In genomic region chr17:40532520-40533253, GRCh38 we compare ENCODE assay signal across 10 cellular contexts. TPM values are rescaled to one million over a fixed set of nuclear protein-coding genes. Genes with fewer than 3 reads are reported as not detected.
A peak's percentile ranks its signal among the peaks of the same experiment; 100 is the strongest.
DNase-seq lines count a peak whose midpoint lies in the region; ATAC-seq lines count a peak whose summit lies in the region.
"Had no signal": no experiment of that assay in that cellular context is flagged by ENCODE, and none has a peak within 500 bp of the region (broad histone marks: within the 10 kb centered on the region; RNA-seq: fewer than 3 reads in every experiment).

No MANE protein-coding gene starts in this region.

- H3K4me1 Mint-ChIP-seq in activated naive CD4-positive, alpha-beta T cell treated with anti-CD3 and anti-CD28 coated beads, Interleukin-2, amount 10 ng/mL, durations not matched to agents 7 days and 5 days, result peaks cover 96% of the 10 kb centered on the region
- H3K4me1 Mint-ChIP-seq in effector memory CD8-positive, alpha-beta T cell (ENCODE audit: low read depth in 2 of 2), result peaks cover 67 to 76% of the 10 kb centered on the region in 2 donors

- intact Hi-C loops in aorta (cut with DNase I), result loop anchor here (2.0 to 10.0 kb wide), 7 partner anchors 55 to 175 kb away; partner anchors contain the start of gene IGFBP4 (in 1 of the 2)

- H3K9me3 ChIP-seq in aorta (ENCODE audit: control insufficient read depth, low read length), result no peaks in the 10 kb centered on the region

- H3K4me3 Mint-ChIP-seq in activated naive CD4-positive, alpha-beta T cell treated with anti-CD3 and anti-CD28 coated beads, Interleukin-2, amount 10 ng/mL, durations not matched to agents 7 days and 5 days, result no peak overlapping the region
- peak overlapping the region; percentile 70 for H3K4me3 Mint-ChIP-seq in effector memory CD8-positive, alpha-beta T cell

- peaks cover 16% of the 10 kb centered on the region for H3K27me3 Mint-ChIP-seq in activated naive CD4-positive, alpha-beta T cell treated with anti-CD3 and anti-CD28 coated beads, Interleukin-2, amount 10 ng/mL, durations not matched to agents 7 days and 5 days
- H3K27me3 Mint-ChIP-seq in effector memory CD8-positive, alpha-beta T cell, result no peaks in the 10 kb centered on the region

- peaks cover 21% of the 10 kb centered on the region for H3K36me3 Mint-ChIP-seq in activated naive CD4-positive, alpha-beta T cell treated with anti-CD3 and anti-CD28 coated beads, Interleukin-2, amount 10 ng/mL, durations not matched to agents 7 days and 5 days
- H3K36me3 Mint-ChIP-seq in effector memory CD8-positive, alpha-beta T cell (ENCODE audit: insufficient read depth), result peaks cover 17% of the 10 kb centered on the region

- no peak overlapping the region for H3K27ac ChIP-seq in aorta (ENCODE audit: low read depth in 1 of 2, low read length in 2 of 2)
- H3K27ac ChIP-seq: C4-2B had no signal

- H3K36me3 ChIP-seq in aorta (ENCODE audit: control insufficient read depth in 1 of 2, insufficient read depth in 2 of 2, low read length in 1 of 2), result no peaks in the 10 kb centered on the region

- CTCF ChIA-PET in activated naive CD4-positive, alpha-beta T cell treated with anti-CD3 and anti-CD28 coated beads, Interleukin-2, amount 10 ng/mL, durations not matched to agents 7 days and 5 days (lab: Charles Lee), result interaction anchor here (0.7 to 15.0 kb wide), 34 partner anchors 8 to 420 kb away, joined by 3 to 271 read pairs (median 6); partner anchors contain the start of genes GJD3, IGFBP4 and TOP2A

- peak overlapping the region; percentile 95 for H3K27ac Mint-ChIP-seq in activated naive CD4-positive, alpha-beta T cell treated with anti-CD3 and anti-CD28 coated beads, Interleukin-2, amount 10 ng/mL, durations not matched to agents 7 days and 5 days
- H3K27ac Mint-ChIP-seq in effector memory CD8-positive, alpha-beta T cell, result peak overlapping the region; percentile 98

- no peaks in the 10 kb centered on the region for H3K27me3 ChIP-seq in aorta (ENCODE audit: control insufficient read depth in 1 of 2, insufficient read depth in 2 of 2, low read length in 1 of 2)
- H3K27me3 ChIP-seq: dorsolateral prefrontal cortex had no signal

- 63 to 66% methylated on average over 6 of the region's 6 CpGs for WGBS in aorta, 2 donors

- no peaks in the 10 kb centered on the region for H3K4me1 ChIP-seq in aorta (ENCODE audit: control insufficient read depth in 1 of 2, insufficient read depth in 2 of 2, low read length in 2 of 2)

- DNase-seq in activated naive CD4-positive, alpha-beta T cell treated with anti-CD3 and anti-CD28 coated beads, Interleukin-2, amount 10 ng/mL, durations not matched to agents 7 days and 5 days, result peak; percentile 10
- DNase-seq in activated naive CD4-positive, alpha-beta T cell (lab: John Stamatoyannopoulos, UW), result no peak
- DNase-seq in effector memory CD8-positive, alpha-beta T cell, result no peak
- DNase-seq in myocyte (ENCODE audit: low read depth) (peak; percentile 19), aorta (no peak), medulla oblongata (ENCODE audit: extremely low spot score) (no peak)

- no peak overlapping the region for H3K4me3 ChIP-seq in aorta (ENCODE audit: low read length in 2 of 2)
- H3K4me3 ChIP-seq: dorsolateral prefrontal cortex had no signal

- no peak for ATAC-seq in effector memory CD8-positive, alpha-beta T cell (replicated peaks)
- ATAC-seq in aorta (ENCODE audit: low FRiP score) (peak; percentile 6), HG03039 (IDR thresholded peaks at IDR 0.05; ENCODE audit: unreplicated experiment) (no peak), HG02840 (IDR thresholded peaks at IDR 0.05; ENCODE audit: low FRiP score, unreplicated experiment) (no peak)

- no peaks in the 10 kb centered on the region for H3K9me3 Mint-ChIP-seq in activated naive CD4-positive, alpha-beta T cell treated with anti-CD3 and anti-CD28 coated beads, Interleukin-2, amount 10 ng/mL, durations not matched to agents 7 days and 5 days
- H3K9me3 Mint-ChIP-seq in effector memory CD8-positive, alpha-beta T cell, result no peaks in the 10 kb centered on the region

RNA-seq across cellular contexts. Expression of gene TNS4, which starts 31.3 kb away (rescaled TPM):
- total RNA-seq in myocyte, result not detected in 2 replicates
- polyA plus RNA-seq in myocyte (2012), result 0.03 TPM
- under 1 TPM in 1 of 2 donors, not detected in 1; 0.39 TPM for total RNA-seq in aorta
- polyA plus RNA-seq in aorta, result under 1 TPM in 1 of 2 donors, not detected in 1; 0.05 TPM
- total RNA-seq: dorsolateral prefrontal cortex had no signal

RNA-seq across cellular contexts. Expression of gene CCR7, which starts 32.6 kb away (rescaled TPM):
- total RNA-seq in myocyte (0.05 TPM in 1 of 2 replicates, not detected in the other), aorta (under 1 TPM; 0.62 to 0.84 TPM)
- polyA plus RNA-seq in myocyte (2012), result 1.4 TPM
- under 1 TPM; 0.08 to 0.13 TPM for polyA plus RNA-seq in aorta

Comparison
In these comparisons a context has a peak if more than half of its experiments do, and no peak if none do; other contexts are left out.
1. DNase-seq: peak in activated naive CD4-positive, alpha-beta T cell treated with anti-CD3 and anti-CD28 coated beads, Interleukin-2, amount 10 ng/mL, durations not matched to agents 7 days and 5 days (single experiment) and myocyte (single experiment); none in activated naive CD4-positive, alpha-beta T cell (0 of 4), effector memory CD8-positive, alpha-beta T cell (0 of 3), aorta (0 of 2) and medulla oblongata (single experiment).